ENCODE assay signal across 1 cellular context in the genomic region with DNA sequence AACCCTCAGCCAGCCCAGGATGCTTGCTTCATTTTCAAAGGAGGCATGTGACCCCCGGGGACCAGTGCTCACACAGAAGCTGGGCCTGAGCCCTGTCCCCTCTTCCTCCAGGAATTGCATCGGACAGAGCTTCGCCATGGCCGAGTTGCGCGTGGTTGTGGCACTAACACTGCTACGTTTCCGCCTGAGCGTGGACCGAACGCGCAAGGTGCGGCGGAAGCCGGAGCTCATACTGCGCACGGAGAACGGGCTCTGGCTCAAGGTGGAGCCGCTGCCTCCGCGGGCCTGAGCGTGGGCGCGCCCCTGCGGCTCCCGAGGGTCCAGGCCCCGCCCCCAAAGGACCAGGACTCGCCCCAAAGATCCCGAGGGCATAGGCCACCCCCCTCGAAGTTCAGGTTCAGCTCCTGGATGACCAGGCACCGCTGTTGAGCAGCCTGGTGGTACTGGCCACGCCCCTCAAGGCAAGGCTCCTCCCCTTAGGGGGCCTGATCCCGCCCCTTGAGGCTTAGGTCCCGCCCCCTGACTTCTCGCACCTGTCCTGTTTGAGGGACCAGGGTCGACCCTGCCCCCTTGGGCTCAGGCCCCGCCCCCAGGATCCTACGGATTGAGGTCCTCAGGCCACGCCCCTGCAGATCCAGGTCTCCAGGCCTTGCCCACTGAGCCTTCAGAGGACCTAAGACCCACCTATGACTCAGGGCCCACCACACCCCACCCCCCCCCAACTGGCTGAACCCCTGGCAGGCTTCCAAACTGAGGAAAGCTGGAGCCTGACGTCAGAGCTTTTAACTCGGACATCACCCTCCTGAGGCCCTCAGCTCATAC.
TF ChIP-seq lines count a peak whose summit lies in the region.

No MANE protein-coding gene starts in this region.

TF ChIP-seq in GM12878, 131 proteins besides CTCF, POLR2A, EP300 and RAD21 (continued from another document):
- no peak for TF ChIP-seq SUZ12 (IDR thresholded peaks at IDR 0.05; ENCODE audit: unreplicated experiment)
